In the genomic region with DNA sequence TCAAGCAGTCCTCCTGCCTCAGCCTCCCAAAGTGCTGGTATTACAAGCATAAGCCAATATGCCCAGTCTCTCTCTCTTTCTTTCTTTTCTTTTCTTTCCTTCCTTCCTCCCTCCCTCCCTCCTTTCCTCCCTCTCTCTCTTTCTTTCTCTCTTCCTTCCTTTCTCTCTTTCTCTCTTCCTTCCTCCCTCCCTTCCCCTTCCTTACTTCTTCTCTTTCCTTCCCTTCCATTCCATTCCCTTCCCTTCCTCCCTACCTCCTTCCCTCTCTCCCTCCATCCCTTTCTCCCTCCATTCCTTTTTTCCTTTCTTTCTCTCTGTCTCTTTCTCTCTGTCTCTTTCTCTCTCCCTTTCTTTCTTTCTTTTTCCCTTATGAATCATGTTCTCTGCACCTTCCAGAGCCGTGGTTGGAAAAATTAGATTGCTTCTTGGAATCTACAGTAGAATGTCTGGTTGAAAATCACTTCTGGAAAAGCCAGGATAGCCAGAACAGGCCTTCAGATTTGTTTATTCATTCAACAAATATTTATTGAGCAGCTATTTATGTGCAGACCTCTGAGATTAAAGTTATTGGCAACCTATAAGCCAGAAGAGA, we compare ENCODE assay signal across 1 cellular context.
A peak's percentile ranks its signal among the peaks of the same experiment; 100 is the strongest.
TF ChIP-seq lines count a peak whose summit lies in the region.

No MANE protein-coding gene starts in this region.

TF ChIP-seq in GM12878, 131 proteins besides CTCF, POLR2A, EP300 and RAD21:
- TF ChIP-seq, protein P1, sequence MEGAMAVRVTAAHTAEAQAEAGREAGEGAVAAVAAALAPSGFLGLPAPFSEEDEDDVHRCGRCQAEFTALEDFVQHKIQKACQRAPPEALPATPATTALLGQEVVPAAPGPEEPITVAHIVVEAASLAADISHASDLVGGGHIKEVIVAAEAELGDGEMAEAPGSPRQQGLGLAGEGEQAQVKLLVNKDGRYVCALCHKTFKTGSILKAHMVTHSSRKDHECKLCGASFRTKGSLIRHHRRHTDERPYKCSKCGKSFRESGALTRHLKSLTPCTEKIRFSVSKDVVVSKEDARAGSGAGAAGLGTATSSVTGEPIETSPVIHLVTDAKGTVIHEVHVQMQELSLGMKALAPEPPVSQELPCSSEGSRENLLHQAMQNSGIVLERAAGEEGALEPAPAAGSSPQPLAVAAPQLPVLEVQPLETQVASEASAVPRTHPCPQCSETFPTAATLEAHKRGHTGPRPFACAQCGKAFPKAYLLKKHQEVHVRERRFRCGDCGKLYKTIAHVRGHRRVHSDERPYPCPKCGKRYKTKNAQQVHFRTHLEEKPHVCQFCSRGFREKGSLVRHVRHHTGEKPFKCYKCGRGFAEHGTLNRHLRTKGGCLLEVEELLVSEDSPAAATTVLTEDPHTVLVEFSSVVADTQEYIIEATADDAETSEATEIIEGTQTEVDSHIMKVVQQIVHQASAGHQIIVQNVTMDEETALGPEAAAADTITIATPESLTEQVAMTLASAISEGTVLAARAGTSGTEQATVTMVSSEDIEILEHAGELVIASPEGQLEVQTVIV (IDR thresholded peaks at IDR 0.05; ENCODE audit: borderline replicate concordance, partially characterized antibody): peak; percentile 13
- TF ChIP-seq FOXK2 (IDR thresholded peaks at IDR 0.05) (peak; percentile 16; the same call in 1 of the 2 replicates), SP1 (IDR thresholded peaks at IDR 0.05; ENCODE audit: low read depth, low read length) (no peak), MEF2B (IDR thresholded peaks at IDR 0.05; ENCODE audit: partially characterized antibody, poor library complexity, severe bottlenecking) (no peak)
